Comparison of ENCODE assay signal across 8 cellular contexts in genomic region chr12:63103489-63104131, GRCh38. TPM values are rescaled to one million over a fixed set of nuclear protein-coding genes. Genes with fewer than 3 reads are reported as not detected.
DNase-seq lines count a peak whose midpoint lies in the region; ATAC-seq, FAIRE-seq and TF ChIP-seq lines count a peak whose summit lies in the region.

No MANE protein-coding gene starts in this region.

- no peak overlapping the region for H3K27ac ChIP-seq in 22Rv1

- H3K27ac Mint-ChIP-seq in WTC11, result no peak overlapping the region

- H3K36me3 Mint-ChIP-seq in WTC11, result no peaks in the 10 kb centered on the region

- H3K9me3 Mint-ChIP-seq in WTC11, result no peaks in the 10 kb centered on the region

- in situ Hi-C loops in KBM-7 (cut with MboI; ENCODE audit: low pct_unique_long_range_greater_than_20kb, low sequenced_read_pairs), result loop anchor here (25.0 kb wide), 1 partner anchor 184 kb away; no protein-coding TSS in a partner anchor

- POLR2A ChIA-PET in WTC11 (lab: Charles Lee), result no interaction called here

- H3K27me3 Mint-ChIP-seq in WTC11 (ENCODE audit: low read depth), result no peaks in the 10 kb centered on the region

- ATAC-seq in WTC11 (no peak), GM19023 (IDR thresholded peaks at IDR 0.05; ENCODE audit: unreplicated experiment) (no peak), HG03521 (IDR thresholded peaks at IDR 0.05; ENCODE audit: unreplicated experiment) (no peak), left colon (no peak)

- no peak overlapping the region for H3K4me3 Mint-ChIP-seq in WTC11

- DNase-seq in DMS53 treated with DMSO at 0.1 percent for 48 hours (lab: John Stamatoyannopoulos, UW; ENCODE audit: unreplicated experiment) (peak; percentile 55), KBM-7 (peak; percentile 48), WTC11 (ENCODE audit: low spot score) (no peak), left colon (no peak)

- FAIRE-seq in islet of Langerhans (lab: Jason Lieb, UNC), result peak; percentile 98

- TF ChIP-seq CTCF in 22Rv1 (IDR thresholded peaks at IDR 0.05), result peak; percentile 97
- peak; percentile 72 for TF ChIP-seq CTCF in WTC11 (IDR thresholded peaks at IDR 0.05)

- H3K4me1 Mint-ChIP-seq in WTC11, result no peaks in the 10 kb centered on the region

- CTCF ChIA-PET in WTC11 (lab: Charles Lee), result interaction anchor here (1.4 kb wide), 1 partner anchor 698 kb away, joined by 4 read pairs; no protein-coding TSS in a partner anchor

- intact Hi-C loops in left colon (cut with DNase I, micrococcal nuclease), result loop anchor here in 1 of 2 donors (10.0 kb wide), 1 partner anchor 701 kb away; no protein-coding TSS in a partner anchor

TF ChIP-seq in WTC11, 78 proteins besides CTCF, POLR2A, EP300 and RAD21:
- TF ChIP-seq PRDM15 (CRISPR knock-in tag; IDR thresholded peaks at IDR 0.05) (no peak), JUN (CRISPR knock-in tag; IDR thresholded peaks at IDR 0.05) (no peak), ZNF425 (CRISPR knock-in tag; conservative IDR thresholded peaks at IDR 0.05) (no peak), ZNF232 (CRISPR knock-in tag; IDR thresholded peaks at IDR 0.05) (no peak), FOXP1 (CRISPR knock-in tag; IDR thresholded peaks at IDR 0.05; ENCODE audit: borderline replicate concordance) (no peak), AFF4 (CRISPR knock-in tag; IDR thresholded peaks at IDR 0.05; ENCODE audit: borderline replicate concordance) (no peak), TEAD4 (CRISPR knock-in tag; IDR thresholded peaks at IDR 0.05) (no peak)

RNA-seq across cellular contexts. Expression of gene AVPR1A, which starts 47.4 kb away (rescaled TPM):
- 0.09 to 0.24 TPM (median 0.11 TPM) in 3 replicates for total RNA-seq in WTC11 (2021)
- under 1 TPM; 0.40 to 0.84 TPM for total RNA-seq in left colon

Comparison
In these comparisons a context has a peak if more than half of its experiments do, and no peak if none do; other contexts are left out.
1. DNase-seq: peak in DMS53 treated with DMSO at 0.1 percent for 48 hours (single experiment) and KBM-7 (single experiment); none in WTC11 (single experiment) and left colon (0 of 2).